Comparison of ENCODE assay signal across 19 cellular contexts in genomic region chr10:71555087-71555728, GRCh38.
"Had no signal": no experiment of that assay in that cellular context is flagged by ENCODE, and none has a peak within 500 bp of the region (broad histone marks: within the 10 kb centered on the region; RNA-seq: fewer than 3 reads in every experiment).

No MANE protein-coding gene starts in this region.

- H3K36me3 ChIP-seq: heart left ventricle, prostate gland, tibial nerve had no signal

- H3K36me3 Mint-ChIP-seq: natural killer cell; stimulated activated naive B cell treated with anti-CD40 and anti-IgM and Interleukin-4, amounts not matched to agents 10 μg/mL and 1 μg/mL and 100 μg/mL, for 72 hours had no signal

- H3K4me1 ChIP-seq: heart left ventricle, prostate gland, testis, tibial nerve had no signal

- H3K4me1 Mint-ChIP-seq: natural killer cell; neural crest cell; stimulated activated naive B cell treated with anti-CD40 and anti-IgM and Interleukin-4, amounts not matched to agents 10 μg/mL and 1 μg/mL and 100 μg/mL, for 72 hours; stimulated activated naive CD8-positive, alpha-beta T cell treated with anti-CD3 and anti-CD28 coated beads, Interleukin-15, amount 100 ng/mL, for 72 hours had no signal

- H3K27me3 ChIP-seq: dorsolateral prefrontal cortex, heart left ventricle, testis, tibial nerve had no signal

- H3K9me3 Mint-ChIP-seq: natural killer cell; neural crest cell; stimulated activated naive CD8-positive, alpha-beta T cell treated with anti-CD3 and anti-CD28 coated beads, Interleukin-15, amount 100 ng/mL, for 72 hours had no signal

- DNase-seq: central memory CD4-positive, alpha-beta T cell; dorsolateral prefrontal cortex; effector CD8-positive, alpha-beta T cell; heart left ventricle; islet precursor cell; mammary epithelial cell; natural killer cell; occipital lobe; stimulated activated CD4-positive, alpha-beta T cell treated with anti-CD3 and anti-CD28 coated beads, Interleukin-2, amount 100 ng/mL, for 24 hours; stimulated activated CD4-positive, alpha-beta T cell treated with anti-CD3 and anti-CD28 coated beads, Interleukin-4, amount 100 ng/mL, for 4 hours; stimulated activated naive B cell treated with anti-CD40 and anti-IgM and Interleukin-4, amounts not matched to agents 10 μg/mL and 1 μg/mL and 100 μg/mL, for 72 hours; stimulated activated naive CD8-positive, alpha-beta T cell treated with anti-CD3 and anti-CD28 coated beads, Interleukin-15, amount 100 ng/mL, for 72 hours; testis had no signal

- H2AFZ ChIP-seq: parathyroid adenoma had no signal

- H3K9me3 ChIP-seq: heart left ventricle, prostate gland, testis, tibial nerve had no signal

- H3K9ac ChIP-seq: parathyroid adenoma had no signal

- H3K27ac Mint-ChIP-seq: natural killer cell; stimulated activated naive B cell treated with anti-CD40 and anti-IgM and Interleukin-4, amounts not matched to agents 10 μg/mL and 1 μg/mL and 100 μg/mL, for 72 hours; stimulated activated naive CD8-positive, alpha-beta T cell treated with anti-CD3 and anti-CD28 coated beads, Interleukin-15, amount 100 ng/mL, for 72 hours had no signal

- ATAC-seq: natural killer cell; sciatic nerve; stimulated activated naive B cell treated with anti-CD40 and anti-IgM and Interleukin-4, amounts not matched to agents 10 μg/mL and 1 μg/mL and 100 μg/mL, for 72 hours; stimulated activated naive CD8-positive, alpha-beta T cell treated with anti-CD3 and anti-CD28 coated beads, Interleukin-15, amount 100 ng/mL, for 72 hours had no signal

- H3K27ac ChIP-seq: coronary artery, dorsolateral prefrontal cortex, heart left ventricle, parathyroid adenoma, prostate gland, testis, tibial nerve had no signal

- H3K4me3 Mint-ChIP-seq: natural killer cell; neural crest cell; stimulated activated naive B cell treated with anti-CD40 and anti-IgM and Interleukin-4, amounts not matched to agents 10 μg/mL and 1 μg/mL and 100 μg/mL, for 72 hours; stimulated activated naive CD8-positive, alpha-beta T cell treated with anti-CD3 and anti-CD28 coated beads, Interleukin-15, amount 100 ng/mL, for 72 hours had no signal

- H3K4me3 ChIP-seq: coronary artery, dorsolateral prefrontal cortex, heart left ventricle, prostate gland, testis, tibial nerve had no signal

- H3K27me3 Mint-ChIP-seq: stimulated activated naive CD8-positive, alpha-beta T cell treated with anti-CD3 and anti-CD28 coated beads, Interleukin-15, amount 100 ng/mL, for 72 hours had no signal
